Comparison of ENCODE assay signal across 13 cellular contexts in genomic region chr11:18056561-18057181, GRCh38. TPM values are rescaled to one million over a fixed set of nuclear protein-coding genes. Genes with fewer than 3 reads are reported as not detected.
"Had no signal": no experiment of that assay in that cellular context is flagged by ENCODE, and none has a peak within 500 bp of the region (broad histone marks: within the 10 kb centered on the region; RNA-seq: fewer than 3 reads in every experiment).

No MANE protein-coding gene starts in this region.

- DNase-seq: activated CD4-positive, alpha-beta T cell treated with anti-CD3 and anti-CD28 coated beads for 1 hour; activated CD4-positive, alpha-beta T cell treated with anti-CD3 and anti-CD28 coated beads, Interleukin-2, amount 50 U/mL, for 4 hours; activated naive CD4-positive, alpha-beta T cell; activated T-cell treated with anti-CD3 and anti-CD28 coated beads for 4 hours; endodermal cell; mammary epithelial cell; naive B cell; sigmoid colon; spleen; stimulated activated CD4-positive, alpha-beta T cell treated with anti-CD3 and anti-CD28 coated beads, Interleukin-1b, Interleukin-23, amount 100 ng/mL, for 48 hours had no signal

- H3K4me1 ChIP-seq: neural progenitor cell, sigmoid colon, spleen had no signal

- H3K27me3 ChIP-seq: neural progenitor cell, sigmoid colon, spleen had no signal

- H3K4me3 ChIP-seq: neural progenitor cell, sigmoid colon, spleen had no signal

- H3K36me3 ChIP-seq: neural progenitor cell, sigmoid colon, spleen had no signal

- H3K9me3 ChIP-seq: sigmoid colon, spleen had no signal

- H3K27ac ChIP-seq: neural progenitor cell, sigmoid colon, spleen, VCaP had no signal

RNA-seq across cellular contexts. Expression of gene TPH1, which starts 10.6 kb away (rescaled TPM):
- total RNA-seq: epithelial cell of proximal tubule had no signal
